ENCODE assay signal across 8 cellular contexts in the genomic region with DNA sequence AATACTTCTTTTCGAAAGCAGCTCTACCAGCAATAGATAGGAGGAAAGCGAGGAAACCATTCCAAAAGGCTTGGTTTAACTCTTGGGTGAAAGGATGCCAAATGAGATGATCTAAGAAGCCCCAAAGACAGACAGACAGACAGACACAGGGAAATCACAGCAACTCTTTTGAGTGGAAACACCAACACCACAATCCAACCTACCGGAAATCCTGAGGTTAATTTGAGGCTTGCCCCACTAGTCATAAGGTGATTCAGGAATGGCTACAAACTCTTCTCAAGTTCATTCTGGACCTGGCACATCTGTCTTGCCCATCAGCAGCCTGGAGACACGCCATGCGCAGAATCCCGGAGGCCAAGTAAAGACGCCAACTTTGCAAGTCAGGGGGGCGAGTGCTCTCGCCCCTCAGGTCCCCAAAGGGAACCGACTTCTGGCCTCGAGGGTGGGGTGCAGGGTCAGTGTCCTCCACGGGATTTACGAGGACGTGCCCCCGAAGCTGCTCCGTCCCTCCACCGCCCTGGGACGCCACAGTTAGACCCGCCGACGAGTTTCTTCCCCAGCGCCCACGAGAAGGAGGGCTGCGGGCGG. TPM values are rescaled to one million over a fixed set of nuclear protein-coding genes. Genes with fewer than 3 reads are reported as not detected.
A peak's percentile ranks its signal among the peaks of the same experiment; 100 is the strongest.
DNase-seq lines count a peak whose midpoint lies in the region; ATAC-seq and TF ChIP-seq lines count a peak whose summit lies in the region.

No MANE protein-coding gene starts in this region.

- H3K4me3 ChIP-seq in ACC112 (ENCODE audit: low read depth, low read length) (peak overlapping the region; percentile 96), esophagus (ENCODE audit: low read depth in 1 of 2, low read length in 2 of 2) (peak overlapping the region; percentile 84 to 85), thymus (ENCODE audit: low read length) (peak overlapping the region; percentile 57)

- H3K4me1 Mint-ChIP-seq in IgD-negative memory B cell = peaks cover 22 to 27% (median 25%) of the 10 kb centered on the region in 3 donors
- peaks cover 15% of the 10 kb centered on the region for H3K4me1 Mint-ChIP-seq in activated CD8-positive, alpha-beta T cell treated with anti-CD3 and anti-CD28 coated beads, Interleukin-2, amount 10 ng/mL, durations not matched to agents 7 days and 5 days (ENCODE audit: low read depth)

- H3K27ac ChIP-seq in ACC112 (ENCODE audit: low read depth, low read length) (peak overlapping the region; percentile 92), esophagus (ENCODE audit: low read depth in 2 of 2, low read length in 1 of 2) (peak overlapping the region; percentile 95 to 98), thymus (ENCODE audit: low read depth) (peak overlapping the region; percentile 85)

- POLR2A ChIA-PET in activated CD8-positive, alpha-beta T cell treated with anti-CD3 and anti-CD28 coated beads, Interleukin-2, amount 10 ng/mL, durations not matched to agents 7 days and 5 days (lab: Charles Lee) = no interaction called here

- peak overlapping the region; percentile 68 to 93 (median 90) for H3K27ac Mint-ChIP-seq in IgD-negative memory B cell
- no peak overlapping the region for H3K27ac Mint-ChIP-seq in activated CD8-positive, alpha-beta T cell treated with anti-CD3 and anti-CD28 coated beads, Interleukin-2, amount 10 ng/mL, durations not matched to agents 7 days and 5 days

- H3K27me3 ChIP-seq in ACC112 (ENCODE audit: insufficient read depth, low read length) (no peaks in the 10 kb centered on the region), esophagus (ENCODE audit: control insufficient read depth in 1 of 2, insufficient read depth in 2 of 2, low read length in 2 of 2) (no peaks in the 10 kb centered on the region), thymus (ENCODE audit: control insufficient read depth, insufficient read depth) (peaks cover 17% of the 10 kb centered on the region)

- H3K4me1 ChIP-seq in ACC112 (ENCODE audit: control insufficient read depth, insufficient read depth, low read length, unreplicated experiment) (peaks cover 6% of the 10 kb centered on the region), esophagus (ENCODE audit: control insufficient read depth in 2 of 2, insufficient read depth in 2 of 2, low read length in 1 of 2) (peaks cover 0 to 2% of the 10 kb centered on the region in 2 donors), thymus (ENCODE audit: control insufficient read depth, insufficient read depth, low read length) (peaks cover 6% of the 10 kb centered on the region)

- in situ Hi-C loops in GM13976 (cut with MboI; ENCODE audit: low sequenced_read_pairs, unreplicated experiment) = no loop called here

- peak; percentile 54 for ATAC-seq in activated CD8-positive, alpha-beta T cell treated with anti-CD3 and anti-CD28 coated beads, Interleukin-2, amount 10 ng/mL, durations not matched to agents 7 days and 5 days
- no peak for ATAC-seq in GM18517 (IDR thresholded peaks at IDR 0.05; ENCODE audit: unreplicated experiment)

- TF ChIP-seq CTCF in GM13976 (IDR thresholded peaks at IDR 0.05; ENCODE audit: borderline replicate concordance, control extremely low read depth, extremely low read depth, insufficient read depth, missing control alignments) = no peak

- peak overlapping the region; percentile 78 for H2AFZ ChIP-seq in ACC112 (ENCODE audit: low read length, unreplicated experiment)

- H3K9me3 ChIP-seq in esophagus (ENCODE audit: control insufficient read depth in 2 of 2, insufficient read depth in 1 of 2, low read depth in 1 of 2, low read length in 1 of 2) = no peaks in the 10 kb centered on the region
- no peaks in the 10 kb centered on the region for H3K9me3 ChIP-seq in thymus (ENCODE audit: control insufficient read depth)

- peaks cover 5% of the 10 kb centered on the region for H3K36me3 Mint-ChIP-seq in IgD-negative memory B cell
- no peaks in the 10 kb centered on the region for H3K36me3 Mint-ChIP-seq in activated CD8-positive, alpha-beta T cell treated with anti-CD3 and anti-CD28 coated beads, Interleukin-2, amount 10 ng/mL, durations not matched to agents 7 days and 5 days (ENCODE audit: low read depth)

- H3K36me3 ChIP-seq in ACC112 (ENCODE audit: insufficient read depth, low read length) (no peaks in the 10 kb centered on the region), esophagus (ENCODE audit: control insufficient read depth in 2 of 2, insufficient read depth in 2 of 2, low read length in 1 of 2) (no peaks in the 10 kb centered on the region), thymus (ENCODE audit: control insufficient read depth, insufficient read depth) (no peaks in the 10 kb centered on the region)

- peak; percentile 51 for DNase-seq in GM13976 (ENCODE audit: low spot score)
- DNase-seq in activated CD8-positive, alpha-beta T cell treated with anti-CD3 and anti-CD28 coated beads, Interleukin-2, amount 10 ng/mL, durations not matched to agents 7 days and 5 days = peak; percentile 69
- peak; percentile 72 for DNase-seq in myocyte (ENCODE audit: low read depth)

- H3K9me3 Mint-ChIP-seq in IgD-negative memory B cell = no peaks in the 10 kb centered on the region
- H3K9me3 Mint-ChIP-seq in activated CD8-positive, alpha-beta T cell treated with anti-CD3 and anti-CD28 coated beads, Interleukin-2, amount 10 ng/mL, durations not matched to agents 7 days and 5 days (ENCODE audit: insufficient read depth) = no peaks in the 10 kb centered on the region

- 1 to 2% methylated on average over 24 of the region's 25 CpGs for WGBS in esophagus, 2 donors
- 6% methylated on average over 24 of the region's 25 CpGs for WGBS in thymus

- H3K27me3 Mint-ChIP-seq in IgD-negative memory B cell = peaks cover 2% of the 10 kb centered on the region
- H3K27me3 Mint-ChIP-seq in activated CD8-positive, alpha-beta T cell treated with anti-CD3 and anti-CD28 coated beads, Interleukin-2, amount 10 ng/mL, durations not matched to agents 7 days and 5 days (ENCODE audit: low read depth) = peaks cover 55% of the 10 kb centered on the region

- CTCF ChIA-PET in activated CD8-positive, alpha-beta T cell treated with anti-CD3 and anti-CD28 coated beads, Interleukin-2, amount 10 ng/mL, durations not matched to agents 7 days and 5 days (lab: Charles Lee) = no interaction called here

- H3K4me3 Mint-ChIP-seq in IgD-negative memory B cell = peak overlapping the region; percentile 88 to 94 (median 92)
- peak overlapping the region; percentile 56 for H3K4me3 Mint-ChIP-seq in activated CD8-positive, alpha-beta T cell treated with anti-CD3 and anti-CD28 coated beads, Interleukin-2, amount 10 ng/mL, durations not matched to agents 7 days and 5 days

- H3K79me2 ChIP-seq in ACC112 (ENCODE audit: control insufficient read depth, insufficient read depth, low read length, unreplicated experiment) = peaks cover 40% of the 10 kb centered on the region

RNA-seq across cellular contexts. Expression of gene EVI5, which starts 0.8 kb away (rescaled TPM):
- polyA plus RNA-seq in IgD-negative memory B cell = 4.8 TPM
- under 1 TPM; 0.13 to 0.21 TPM for total RNA-seq in activated CD8-positive, alpha-beta T cell treated with anti-CD3 and anti-CD28 coated beads, Interleukin-2, amount 10 ng/mL, durations not matched to agents 7 days and 5 days
- polyA plus RNA-seq in esophagus = 1 to 10 TPM; 1.6 to 1.9 TPM
- 13.6 and 16.9 TPM in 2 replicates for total RNA-seq in myocyte
- 11.3 TPM for polyA plus RNA-seq in myocyte (2012)
- 2.8 TPM for polyA plus RNA-seq in thymus

RNA-seq across cellular contexts. Expression of gene RPL5, which starts 47.7 kb away (rescaled TPM):
- polyA plus RNA-seq in IgD-negative memory B cell (2,794 TPM), esophagus (1,000 to 10,000 TPM; 1,458 to 1,852 TPM), thymus (2,759 TPM)
- 100 to 1,000 TPM; 816 to 821 TPM for total RNA-seq in activated CD8-positive, alpha-beta T cell treated with anti-CD3 and anti-CD28 coated beads, Interleukin-2, amount 10 ng/mL, durations not matched to agents 7 days and 5 days
- 1,276 and 1,304 TPM in 2 replicates for total RNA-seq in myocyte
- polyA plus RNA-seq in myocyte (2012) = 915 TPM
